Comparison of ENCODE assay signal across 27 cellular contexts in genomic region chr9:78321505-78321904, GRCh38.
"Had no signal": no experiment of that assay in that cellular context is flagged by ENCODE, and none has a peak within 500 bp of the region (broad histone marks: within the 10 kb centered on the region; RNA-seq: fewer than 3 reads in every experiment).

No MANE protein-coding gene starts in this region.

- H3K4me2 ChIP-seq: hepatocyte, neural progenitor cell had no signal

- H3K36me3 ChIP-seq: lower lobe of right lung, neutrophil, thyroid gland, transverse colon, upper lobe of left lung, vagina had no signal

- H3K4me3 Mint-ChIP-seq: naive thymus-derived CD8-positive, alpha-beta T cell; nephron; neural progenitor cell; stimulated activated naive B cell treated with anti-CD40 and anti-IgM and Interleukin-4, amounts not matched to agents 10 μg/mL and 1 μg/mL and 100 μg/mL, for 72 hours had no signal

- H3K27ac ChIP-seq: hepatocyte, lower lobe of right lung, neural progenitor cell, neutrophil, parathyroid adenoma, psoas muscle, skin epidermis, stomach, testis, thyroid gland, transverse colon, upper lobe of left lung, vagina had no signal

- H3K9me3 Mint-ChIP-seq: naive thymus-derived CD8-positive, alpha-beta T cell; nephron; neural progenitor cell had no signal

- H3K4me3 ChIP-seq: hepatocyte, lower lobe of right lung, neural progenitor cell, psoas muscle, skin epidermis, stomach, testis, thyroid gland, transverse colon, upper lobe of left lung, vagina had no signal

- ATAC-seq: lower lobe of right lung; naive thymus-derived CD8-positive, alpha-beta T cell; psoas muscle; stimulated activated naive B cell treated with anti-CD40 and anti-IgM and Interleukin-4, amounts not matched to agents 10 μg/mL and 1 μg/mL and 100 μg/mL, for 72 hours; stimulated activated naive CD8-positive, alpha-beta T cell treated with anti-CD3 and anti-CD28 coated beads, Interleukin-15, Interleukin-2, amounts not matched to agents 100 U/mL and 50 U/mL, for 24 hours had no signal

- H3K79me2 ChIP-seq: hepatocyte, parathyroid adenoma had no signal

- H3K9me3 ChIP-seq: lower lobe of right lung, neutrophil, psoas muscle, stomach, testis, thyroid gland, transverse colon, upper lobe of left lung, vagina had no signal

- H3K27ac Mint-ChIP-seq: naive thymus-derived CD8-positive, alpha-beta T cell; nephron; neural progenitor cell; stimulated activated naive B cell treated with anti-CD40 and anti-IgM and Interleukin-4, amounts not matched to agents 10 μg/mL and 1 μg/mL and 100 μg/mL, for 72 hours had no signal

- H3K27me3 ChIP-seq: hepatocyte, neural progenitor cell, neutrophil, stomach, testis, thyroid gland, transverse colon, upper lobe of left lung, vagina had no signal

- H3K27me3 Mint-ChIP-seq: naive thymus-derived CD8-positive, alpha-beta T cell; stimulated activated naive B cell treated with anti-CD40 and anti-IgM and Interleukin-4, amounts not matched to agents 10 μg/mL and 1 μg/mL and 100 μg/mL, for 72 hours had no signal

- DNase-seq: islet precursor cell; kidney glomerular epithelial cell; left cardiac atrium; lower lobe of right lung; mammary epithelial cell; mesenchymal stem cell; naive thymus-derived CD8-positive, alpha-beta T cell; occipital lobe; psoas muscle; stimulated activated CD4-positive, alpha-beta T cell treated with anti-CD3 and anti-CD28 coated beads, Interleukin-12 subunit alpha, Interleukin-12 subunit beta, amount 100 ng/mL, for 4 hours; stimulated activated CD4-positive, alpha-beta T cell treated with anti-CD3 and anti-CD28 coated beads, Interleukin-15, amount 100 ng/mL, for 24 hours; stimulated activated CD4-positive, alpha-beta T cell treated with anti-CD3 and anti-CD28 coated beads, Interleukin-2, amount 100 ng/mL, for 24 hours; stimulated activated CD4-positive, alpha-beta T cell treated with anti-CD3 and anti-CD28 coated beads, Interleukin-4, amount 100 ng/mL, for 1 hour; stimulated activated naive B cell treated with anti-CD40 and anti-IgM and Interleukin-4, amounts not matched to agents 10 μg/mL and 1 μg/mL and 100 μg/mL, for 72 hours; stimulated activated naive CD8-positive, alpha-beta T cell treated with anti-CD3 and anti-CD28 coated beads, Interleukin-15, Interleukin-2, amounts not matched to agents 100 U/mL and 50 U/mL, for 24 hours; stomach; testis; thyroid gland; transverse colon; upper lobe of left lung had no signal

- H3K4me1 Mint-ChIP-seq: stimulated activated naive B cell treated with anti-CD40 and anti-IgM and Interleukin-4, amounts not matched to agents 10 μg/mL and 1 μg/mL and 100 μg/mL, for 72 hours had no signal

- H3K9ac ChIP-seq: neural progenitor cell, parathyroid adenoma had no signal

- H2AFZ ChIP-seq: hepatocyte, neural progenitor cell, parathyroid adenoma had no signal

- H3K4me1 ChIP-seq: lower lobe of right lung, neural progenitor cell, parathyroid adenoma, psoas muscle, stomach, thyroid gland, upper lobe of left lung, vagina had no signal
